Comparison of ENCODE assay signal across 8 cellular contexts in genomic region chr7:44847509-44847919, GRCh38. TPM values are rescaled to one million over a fixed set of nuclear protein-coding genes. Genes with fewer than 3 reads are reported as not detected.
DNase-seq lines count a peak whose midpoint lies in the region; ATAC-seq and TF ChIP-seq lines count a peak whose summit lies in the region.

No MANE protein-coding gene starts in this region.

- peak overlapping the region; percentile 70 for H3K4me3 ChIP-seq in astrocyte of the spinal cord (ENCODE audit: low read depth, low read length)

- DNase-seq in GM13977 (ENCODE audit: low spot score) (peak; percentile 88), NCI-H128 (lab: John Stamatoyannopoulos, UW; ENCODE audit: unreplicated experiment) (peak; percentile 79), T-helper 9 cell (peak; percentile 75), astrocyte of the spinal cord (ENCODE audit: low read depth, low spot score) (peak; percentile 87), iPS DF 19.7 (ENCODE audit: low read depth, low spot score) (peak; percentile 25), sciatic nerve (ENCODE audit: low spot score) (peak; percentile 93), OCI-M2 (lab: John Stamatoyannopoulos, UW; ENCODE audit: unreplicated experiment) (no peak)

- intact Hi-C loops in sciatic nerve (cut with DNase I), result loop anchor here (10.0 kb wide), 1 partner anchor 253 kb away; no protein-coding TSS in a partner anchor

- peak; percentile 96 for TF ChIP-seq CTCF in GM13977 (IDR thresholded peaks at IDR 0.05; ENCODE audit: extremely low read depth, insufficient read depth, missing control alignments)
- peak; percentile 73 for TF ChIP-seq CTCF in astrocyte of the spinal cord (IDR thresholded peaks at IDR 0.05; ENCODE audit: low read depth, low read length)

- in situ Hi-C loops in GM13977 (cut with MboI; ENCODE audit: low pct_unique_long_range_greater_than_20kb, low sequenced_read_pairs, unreplicated experiment) (loop anchor here (10.0 kb wide), 1 partner anchor 263 kb away; the partner anchor contains the start of gene TMED4), astrocyte of the spinal cord (cut with HindIII; ENCODE audit: low sequenced_read_pairs) (no loop called here)

- ATAC-seq in HG02840 (IDR thresholded peaks at IDR 0.05; ENCODE audit: low FRiP score, unreplicated experiment) (peak; percentile 67), sciatic nerve (peak; percentile 77)

RNA-seq across cellular contexts. Expression of gene H2AZ2, which starts 0.4 kb away (rescaled TPM):
- total RNA-seq in sciatic nerve, result 159 TPM

RNA-seq across cellular contexts. Expression of gene PURB, which starts 37.8 kb away (rescaled TPM):
- total RNA-seq in sciatic nerve, result 27.6 TPM

RNA-seq across cellular contexts. Expression of gene PPIA, which starts 51.0 kb away (rescaled TPM):
- 637 TPM for total RNA-seq in sciatic nerve
